In genomic region chr17:38464251-38464722, GRCh38 we compare ENCODE assay signal across 9 cellular contexts. TPM values are rescaled to one million over a fixed set of nuclear protein-coding genes. Genes with fewer than 3 reads are reported as not detected.
A peak's percentile ranks its signal among the peaks of the same experiment; 100 is the strongest.
DNase-seq lines count a peak whose midpoint lies in the region; ATAC-seq and TF ChIP-seq lines count a peak whose summit lies in the region.
"Had no signal": no experiment of that assay in that cellular context is flagged by ENCODE, and none has a peak within 500 bp of the region (broad histone marks: within the 10 kb centered on the region; RNA-seq: fewer than 3 reads in every experiment).

No MANE protein-coding gene starts in this region.

- whole genome bisulfite sequencing in aorta, 2 donors = 1 to 7% methylated on average over 9 of the region's 9 CpGs

- peak overlapping the region; percentile 56 for H3K4me3 ChIP-seq in epithelial cell of esophagus (ENCODE audit: low read length)
- no peak overlapping the region for H3K4me3 ChIP-seq in mucosa of stomach (ENCODE audit: low read length)
- no peak overlapping the region for H3K4me3 ChIP-seq in aorta (ENCODE audit: low read length in 2 of 2)

- intact Hi-C loops in aorta (cut with DNase I) = loop anchor here (2.0 kb wide), 2 partner anchors 13 to 35 kb away; partner anchors contain the start of gene ARHGAP23 (in 1 of the 2)

- H3K9me3 ChIP-seq in mucosa of stomach (ENCODE audit: control insufficient read depth, low read length) (no peaks in the 10 kb centered on the region), aorta (ENCODE audit: control insufficient read depth, low read length) (no peaks in the 10 kb centered on the region)

- DNase-seq in NCI-H2171 treated with DMSO at 0.1 percent for 48 hours (lab: John Stamatoyannopoulos, UW) (peak; percentile 38), NCI-H2171 (lab: John Stamatoyannopoulos, UW) (no peak), epithelial cell of esophagus (ENCODE audit: low read depth) (no peak), aorta (peak; percentile 88 to 93), SW480 (ENCODE audit: low spot score) (no peak), NCI-H2196 treated with DMSO at 0.1 percent for 48 hours (lab: John Stamatoyannopoulos, UW; ENCODE audit: unreplicated experiment) (no peak)
- DNase-seq in stimulated activated naive CD8-positive, alpha-beta T cell treated with anti-CD3 and anti-CD28 coated beads, Interleukin-15, Interleukin-2, amounts not matched to agents 100 U/mL and 50 U/mL, for 24 hours = no peak
- DNase-seq: activated T-cell treated with anti-CD3 and anti-CD28 coated beads, Interleukin-2, amount 50 U/mL, for 72 hours had no signal

- no peak for TF ChIP-seq CTCF in epithelial cell of esophagus (IDR thresholded peaks at IDR 0.05; ENCODE audit: insufficient read depth, low read depth, low read length, missing control alignments)

- H3K36me3 ChIP-seq in mucosa of stomach (ENCODE audit: control insufficient read depth, insufficient read depth, low read length) (no peaks in the 10 kb centered on the region), aorta (ENCODE audit: control insufficient read depth in 1 of 2, insufficient read depth in 2 of 2, low read length in 1 of 2) (peaks cover 0 to 6% of the 10 kb centered on the region in 2 donors)

- H3K27ac ChIP-seq in aorta (ENCODE audit: low read depth in 1 of 2, low read length in 2 of 2) = peak overlapping the region; percentile 45 to 99

- peak overlapping the region; percentile 54 for H3K9ac ChIP-seq in mucosa of stomach (ENCODE audit: low read length)

- peak; percentile 75 for ATAC-seq in aorta (ENCODE audit: low FRiP score)
- no peak for ATAC-seq in stimulated activated naive CD8-positive, alpha-beta T cell treated with anti-CD3 and anti-CD28 coated beads, Interleukin-15, Interleukin-2, amounts not matched to agents 100 U/mL and 50 U/mL, for 24 hours
- ATAC-seq: activated T-cell treated with anti-CD3 and anti-CD28 coated beads, Interleukin-2, amount 50 U/mL, for 72 hours had no signal

- H3K27me3 ChIP-seq in mucosa of stomach (ENCODE audit: control insufficient read depth, insufficient read depth, low read length) = peaks cover 13% of the 10 kb centered on the region
- H3K27me3 ChIP-seq in aorta (ENCODE audit: control insufficient read depth in 1 of 2, insufficient read depth in 2 of 2, low read length in 1 of 2) = no peaks in the 10 kb centered on the region

- H3K4me1 ChIP-seq in mucosa of stomach (ENCODE audit: control insufficient read depth, insufficient read depth, low read length) (peaks cover 29% of the 10 kb centered on the region), aorta (ENCODE audit: control insufficient read depth in 1 of 2, insufficient read depth in 2 of 2, low read length in 2 of 2) (peaks cover 0 to 2% of the 10 kb centered on the region in 2 donors)

RNA-seq across cellular contexts. Expression of gene ARHGAP23, which starts 36.0 kb away (rescaled TPM):
- 100 to 1,000 TPM; 110 to 126 TPM for total RNA-seq in aorta
- 10 to 100 TPM in 1 of 2 donors, 1 to 10 TPM in 1; 6.9 to 31.6 TPM for polyA plus RNA-seq in aorta

Comparison
In these comparisons a context has a peak if more than half of its experiments do, and no peak if none do; other contexts are left out.
1. DNase-seq: peak in NCI-H2171 treated with DMSO at 0.1 percent for 48 hours (single experiment) and aorta (2 of 2); none in NCI-H2171 (single experiment), epithelial cell of esophagus (single experiment), SW480 (single experiment), NCI-H2196 treated with DMSO at 0.1 percent for 48 hours (single experiment) and stimulated activated naive CD8-positive, alpha-beta T cell treated with anti-CD3 and anti-CD28 coated beads, Interleukin-15, Interleukin-2, amounts not matched to agents 100 U/mL and 50 U/mL, for 24 hours (single experiment).